In the genomic region with DNA sequence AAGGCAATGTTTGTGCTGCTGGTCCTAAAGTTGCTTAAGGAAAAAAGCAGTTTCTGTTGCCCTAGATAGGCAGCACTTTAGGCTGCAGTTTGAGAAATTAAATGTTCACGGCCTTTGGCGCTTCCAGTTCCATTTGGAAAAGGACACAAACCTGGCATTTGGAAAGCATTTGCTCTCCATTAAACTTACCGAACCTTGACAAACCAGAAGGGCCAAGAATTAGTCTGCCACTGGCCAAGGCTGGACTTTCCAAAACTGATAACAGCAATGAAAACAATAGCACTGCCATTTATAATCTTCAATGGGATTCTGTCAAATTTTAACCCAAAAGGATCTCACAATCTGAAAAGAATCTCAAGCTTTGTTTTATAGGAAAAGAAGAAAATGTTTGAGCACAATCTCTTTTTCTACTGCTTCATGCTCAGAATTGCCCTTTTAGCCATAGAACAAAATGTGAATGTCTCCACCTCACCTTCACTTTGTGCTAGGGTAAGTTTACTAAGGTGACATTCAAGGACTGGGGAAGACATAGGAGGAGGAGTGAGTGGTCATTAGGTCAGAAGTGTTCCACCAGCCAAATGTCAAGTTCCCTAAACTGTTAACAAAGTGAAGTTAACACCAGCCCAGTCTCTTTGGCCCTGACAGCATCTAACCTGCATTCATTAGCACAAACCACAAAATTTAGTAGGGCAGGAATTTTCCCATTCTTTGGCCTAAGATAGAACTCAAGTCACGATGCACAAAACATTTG, we compare ENCODE assay signal across 16 cellular contexts.
A peak's percentile ranks its signal among the peaks of the same experiment; 100 is the strongest.
DNase-seq lines count a peak whose midpoint lies in the region; ATAC-seq, FAIRE-seq and TF ChIP-seq lines count a peak whose summit lies in the region.
"Had no signal": no experiment of that assay in that cellular context is flagged by ENCODE, and none has a peak within 500 bp of the region (broad histone marks: within the 10 kb centered on the region; RNA-seq: fewer than 3 reads in every experiment).

No MANE protein-coding gene starts in this region.

- H3K36me3 Mint-ChIP-seq in endodermal cell (ENCODE audit: low read depth) (no peaks in the 10 kb centered on the region), nephron (ENCODE audit: low read depth) (peaks cover 37% of the 10 kb centered on the region), mesothelial cell of epicardium (no peaks in the 10 kb centered on the region)
- no peaks in the 10 kb centered on the region for H3K36me3 Mint-ChIP-seq in stimulated activated naive B cell treated with anti-CD40 and anti-IgM and Interleukin-4, amounts not matched to agents 10 μg/mL and 1 μg/mL and 100 μg/mL, for 72 hours
- H3K36me3 Mint-ChIP-seq: CD8-positive, alpha-beta memory T cell had no signal

- peak; percentile 55 to 62 for ATAC-seq in stimulated activated naive B cell treated with anti-CD40 and anti-IgM and Interleukin-4, amounts not matched to agents 10 μg/mL and 1 μg/mL and 100 μg/mL, for 72 hours (replicated peaks)
- no peak for ATAC-seq in GM18502 (IDR thresholded peaks at IDR 0.05; ENCODE audit: poor library complexity, unreplicated experiment)
- ATAC-seq: GM12878, GM23338 had no signal

- H3K4me3 ChIP-seq in endodermal cell (ENCODE audit: low read length), result peak overlapping the region; percentile 31
- H3K4me3 ChIP-seq in kidney (ENCODE audit: low read length in 2 of 2), result no peak overlapping the region
- H3K4me3 ChIP-seq: GM12878, GM23338 had no signal

- H3K27me3 ChIP-seq in endodermal cell (ENCODE audit: control insufficient read depth, insufficient read depth, low read length, poor library complexity, severe bottlenecking), result no peaks in the 10 kb centered on the region

- TF ChIP-seq CTCF in endodermal cell (conservative IDR thresholded peaks at IDR 0.05) (no peak), nephron (IDR thresholded peaks at IDR 0.05; ENCODE audit: unreplicated experiment in 3 of 3) (no peak), kidney (IDR thresholded peaks at IDR 0.05; ENCODE audit: borderline replicate concordance, extremely low read depth, insufficient read depth) (no peak), mesothelial cell of epicardium (IDR thresholded peaks at IDR 0.05; ENCODE audit: unreplicated experiment) (no peak)

- H3K27me3 Mint-ChIP-seq in endodermal cell (ENCODE audit: insufficient read depth) (no peaks in the 10 kb centered on the region), nephron (ENCODE audit: low read depth) (peaks cover 7% of the 10 kb centered on the region), mesothelial cell of epicardium (ENCODE audit: low read depth) (no peaks in the 10 kb centered on the region)
- no peaks in the 10 kb centered on the region for H3K27me3 Mint-ChIP-seq in stimulated activated naive B cell treated with anti-CD40 and anti-IgM and Interleukin-4, amounts not matched to agents 10 μg/mL and 1 μg/mL and 100 μg/mL, for 72 hours
- H3K27me3 Mint-ChIP-seq: B cell had no signal

- H3K27ac ChIP-seq in endodermal cell (ENCODE audit: low read depth, low read length) (no peak overlapping the region), kidney (ENCODE audit: low read depth in 2 of 2, low read length in 2 of 2) (no peak overlapping the region)

- intact Hi-C loops in kidney (cut with DNase I), result no loop called here

- H3K4me3 Mint-ChIP-seq in endodermal cell, result no peak overlapping the region
- H3K4me3 Mint-ChIP-seq in nephron, result no peak overlapping the region
- H3K4me3 Mint-ChIP-seq in stimulated activated naive B cell treated with anti-CD40 and anti-IgM and Interleukin-4, amounts not matched to agents 10 μg/mL and 1 μg/mL and 100 μg/mL, for 72 hours, result no peak overlapping the region
- H3K4me3 Mint-ChIP-seq in mesothelial cell of epicardium, result no peak overlapping the region
- H3K4me3 Mint-ChIP-seq: B cell; CD8-positive, alpha-beta memory T cell; GM23338 had no signal

- 55 to 70% methylated on average over 3 to 4 of the region's 4 CpGs for WGBS in endodermal cell (ENCODE audit: insufficient coverage in 1 of 2, insufficient read length in 1 of 2), 2 experiments

- no peaks in the 10 kb centered on the region for H3K9me3 Mint-ChIP-seq in endodermal cell
- H3K9me3 Mint-ChIP-seq in nephron, result no peaks in the 10 kb centered on the region
- no peaks in the 10 kb centered on the region for H3K9me3 Mint-ChIP-seq in stimulated activated naive B cell treated with anti-CD40 and anti-IgM and Interleukin-4, amounts not matched to agents 10 μg/mL and 1 μg/mL and 100 μg/mL, for 72 hours
- no peaks in the 10 kb centered on the region for H3K9me3 Mint-ChIP-seq in mesothelial cell of epicardium
- H3K9me3 Mint-ChIP-seq: CD8-positive, alpha-beta memory T cell; GM23338 had no signal

- H3K9ac ChIP-seq in endodermal cell (ENCODE audit: extremely low read depth, low read length, poor library complexity, severe bottlenecking) (peak overlapping the region; percentile 35), kidney (ENCODE audit: low read length in 2 of 2) (no peak overlapping the region)

- DNase-seq in G401 (ENCODE audit: low spot score) (peak; percentile 26), endodermal cell (no peak), kidney (no peak), mesothelial cell of epicardium (ENCODE audit: low spot score in 2 of 2, unreplicated experiment in 2 of 2) (no peak)
- no peak for DNase-seq in stimulated activated naive B cell treated with anti-CD40 and anti-IgM and Interleukin-4, amounts not matched to agents 10 μg/mL and 1 μg/mL and 100 μg/mL, for 72 hours
- DNase-seq: Calu3; CD8-positive, alpha-beta memory T cell; DMS 273 treated with DMSO at 0.1 percent for 48 hours; H7; IMR-90 had no signal

- no peak for FAIRE-seq in kidney (lab: Jason Lieb, UNC)
- FAIRE-seq: A204.1, GM12878 had no signal

- H3K4me1 Mint-ChIP-seq in endodermal cell, result peaks cover 29% of the 10 kb centered on the region
- H3K4me1 Mint-ChIP-seq in nephron, result peaks cover 43% of the 10 kb centered on the region
- H3K4me1 Mint-ChIP-seq in stimulated activated naive B cell treated with anti-CD40 and anti-IgM and Interleukin-4, amounts not matched to agents 10 μg/mL and 1 μg/mL and 100 μg/mL, for 72 hours, result no peaks in the 10 kb centered on the region
- H3K4me1 Mint-ChIP-seq in mesothelial cell of epicardium, result peaks cover 28% of the 10 kb centered on the region
- H3K4me1 Mint-ChIP-seq: B cell; CD8-positive, alpha-beta memory T cell; GM23338 had no signal

- H3K27ac Mint-ChIP-seq in endodermal cell (peak overlapping the region; percentile 81), nephron (peak overlapping the region in 2 of 3 experiments; percentile 36 to 78), mesothelial cell of epicardium (no peak overlapping the region)
- H3K27ac Mint-ChIP-seq in stimulated activated naive B cell treated with anti-CD40 and anti-IgM and Interleukin-4, amounts not matched to agents 10 μg/mL and 1 μg/mL and 100 μg/mL, for 72 hours, result no peak overlapping the region
- H3K27ac Mint-ChIP-seq: B cell; CD8-positive, alpha-beta memory T cell; GM23338 had no signal

- H3K4me1 ChIP-seq in endodermal cell (ENCODE audit: control insufficient read depth, insufficient read depth, low read length) (peaks cover 13% of the 10 kb centered on the region), kidney (ENCODE audit: control insufficient read depth in 1 of 2, insufficient read depth in 1 of 2, low read depth in 1 of 2, low read length in 2 of 2) (no peaks in the 10 kb centered on the region)

- in situ Hi-C loops in G401 (cut with HindIII; ENCODE audit: low sequenced_read_pairs), result no loop called here

- H3K36me3 ChIP-seq in endodermal cell (ENCODE audit: control insufficient read depth, insufficient read depth, low read length) (no peaks in the 10 kb centered on the region), kidney (ENCODE audit: control insufficient read depth in 1 of 2, insufficient read depth in 2 of 2, low read length in 2 of 2) (no peaks in the 10 kb centered on the region)

- H3K9me3 ChIP-seq in endodermal cell (ENCODE audit: control insufficient read depth, low read length) (no peaks in the 10 kb centered on the region), kidney (ENCODE audit: control insufficient read depth in 1 of 2, low read length in 2 of 2) (no peaks in the 10 kb centered on the region)

Comparison
In these comparisons a context has a peak if more than half of its experiments do, and no peak if none do; other contexts are left out.
1. H3K27ac Mint-ChIP-seq: peak in endodermal cell (single experiment) and nephron (2 of 3); none in stimulated activated naive B cell treated with anti-CD40 and anti-IgM and Interleukin-4, amounts not matched to agents 10 μg/mL and 1 μg/mL and 100 μg/mL, for 72 hours (single experiment) and mesothelial cell of epicardium (single experiment).